ENCODE assay signal across 1 cellular context in the genomic region with DNA sequence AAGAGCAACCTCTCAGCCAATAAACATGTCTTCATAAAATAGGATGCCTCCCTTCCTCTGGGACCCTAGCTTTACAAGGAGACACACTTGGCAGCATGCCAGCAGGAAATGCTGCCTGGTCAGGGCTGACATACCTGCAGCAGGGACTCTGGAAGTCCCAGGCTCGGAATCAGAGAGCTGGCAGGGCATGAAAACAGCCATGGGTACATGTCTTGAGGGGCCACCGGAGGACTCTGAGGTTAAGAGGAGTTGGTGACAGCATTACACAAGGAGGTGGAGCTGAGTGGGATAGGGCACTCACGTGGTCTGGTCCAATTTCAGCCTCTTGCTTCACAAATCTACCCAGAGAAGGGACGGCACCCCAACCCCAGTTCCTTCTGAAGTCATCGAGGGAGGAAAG.
TF ChIP-seq lines count a peak whose summit lies in the region.

No MANE protein-coding gene starts in this region.

TF ChIP-seq in HEK293, 187 proteins besides CTCF, POLR2A, EP300 and RAD21 (continued from another document):
- TF ChIP-seq, protein P1, sequence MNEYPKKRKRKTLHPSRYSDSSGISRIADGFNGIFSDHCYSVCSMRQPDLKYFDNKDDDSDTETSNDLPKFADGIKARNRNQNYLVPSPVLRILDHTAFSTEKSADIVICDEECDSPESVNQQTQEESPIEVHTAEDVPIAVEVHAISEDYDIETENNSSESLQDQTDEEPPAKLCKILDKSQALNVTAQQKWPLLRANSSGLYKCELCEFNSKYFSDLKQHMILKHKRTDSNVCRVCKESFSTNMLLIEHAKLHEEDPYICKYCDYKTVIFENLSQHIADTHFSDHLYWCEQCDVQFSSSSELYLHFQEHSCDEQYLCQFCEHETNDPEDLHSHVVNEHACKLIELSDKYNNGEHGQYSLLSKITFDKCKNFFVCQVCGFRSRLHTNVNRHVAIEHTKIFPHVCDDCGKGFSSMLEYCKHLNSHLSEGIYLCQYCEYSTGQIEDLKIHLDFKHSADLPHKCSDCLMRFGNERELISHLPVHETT (tag by site-specific recombination; IDR thresholded peaks at IDR 0.05) = no peak
- TF ChIP-seq ZNF2 (tag by site-specific recombination; IDR thresholded peaks at IDR 0.05) = no peak
- peak; percentile 43; the same call in 1 of the 2 replicates for TF ChIP-seq KLF10 (tag by site-specific recombination; IDR thresholded peaks at IDR 0.05)
- TF ChIP-seq, protein P2, sequence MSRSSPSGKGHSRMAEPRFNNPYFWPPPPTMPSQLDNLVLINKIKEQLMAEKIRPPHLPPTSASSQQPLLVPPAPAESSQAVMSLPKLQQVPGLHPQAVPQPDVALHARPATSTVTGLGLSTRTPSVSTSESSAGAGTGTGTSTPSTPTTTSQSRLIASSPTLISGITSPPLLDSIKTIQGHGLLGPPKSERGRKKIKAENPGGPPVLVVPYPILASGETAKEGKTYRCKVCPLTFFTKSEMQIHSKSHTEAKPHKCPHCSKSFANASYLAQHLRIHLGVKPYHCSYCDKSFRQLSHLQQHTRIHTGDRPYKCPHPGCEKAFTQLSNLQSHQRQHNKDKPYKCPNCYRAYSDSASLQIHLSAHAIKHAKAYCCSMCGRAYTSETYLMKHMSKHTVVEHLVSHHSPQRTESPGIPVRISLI (tag by site-specific recombination; IDR thresholded peaks at IDR 0.05) = no peak
- TF ChIP-seq FEZF1 (tag by site-specific recombination; IDR thresholded peaks at IDR 0.05) = no peak
- no peak for TF ChIP-seq ZSCAN30 (tag by site-specific recombination; IDR thresholded peaks at IDR 0.05)
- TF ChIP-seq BCL11A (tag by site-specific recombination; IDR thresholded peaks at IDR 0.05; ENCODE audit: low read depth) = no peak
- TF ChIP-seq, protein P3, sequence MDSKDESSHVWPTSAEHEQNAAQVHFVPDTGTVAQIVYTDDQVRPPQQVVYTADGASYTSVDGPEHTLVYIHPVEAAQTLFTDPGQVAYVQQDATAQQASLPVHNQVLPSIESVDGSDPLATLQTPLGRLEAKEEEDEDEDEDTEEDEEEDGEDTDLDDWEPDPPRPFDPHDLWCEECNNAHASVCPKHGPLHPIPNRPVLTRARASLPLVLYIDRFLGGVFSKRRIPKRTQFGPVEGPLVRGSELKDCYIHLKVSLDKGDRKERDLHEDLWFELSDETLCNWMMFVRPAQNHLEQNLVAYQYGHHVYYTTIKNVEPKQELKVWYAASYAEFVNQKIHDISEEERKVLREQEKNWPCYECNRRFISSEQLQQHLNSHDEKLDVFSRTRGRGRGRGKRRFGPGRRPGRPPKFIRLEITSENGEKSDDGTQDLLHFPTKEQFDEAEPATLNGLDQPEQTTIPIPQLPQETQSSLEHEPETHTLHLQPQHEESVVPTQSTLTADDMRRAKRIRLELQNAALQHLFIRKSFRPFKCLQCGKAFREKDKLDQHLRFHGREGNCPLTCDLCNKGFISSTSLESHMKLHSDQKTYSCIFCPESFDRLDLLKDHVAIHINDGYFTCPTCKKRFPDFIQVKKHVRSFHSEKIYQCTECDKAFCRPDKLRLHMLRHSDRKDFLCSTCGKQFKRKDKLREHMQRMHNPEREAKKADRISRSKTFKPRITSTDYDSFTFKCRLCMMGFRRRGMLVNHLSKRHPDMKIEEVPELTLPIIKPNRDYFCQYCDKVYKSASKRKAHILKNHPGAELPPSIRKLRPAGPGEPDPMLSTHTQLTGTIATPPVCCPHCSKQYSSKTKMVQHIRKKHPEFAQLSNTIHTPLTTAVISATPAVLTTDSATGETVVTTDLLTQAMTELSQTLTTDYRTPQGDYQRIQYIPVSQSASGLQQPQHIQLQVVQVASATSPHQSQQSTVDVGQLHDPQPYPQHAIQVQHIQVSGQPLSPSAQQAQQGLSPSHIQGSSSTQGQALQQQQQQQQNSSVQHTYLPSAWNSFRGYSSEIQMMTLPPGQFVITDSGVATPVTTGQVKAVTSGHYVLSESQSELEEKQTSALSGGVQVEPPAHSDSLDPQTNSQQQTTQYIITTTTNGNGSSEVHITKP (tag by site-specific recombination; IDR thresholded peaks at IDR 0.05) = peak; percentile 53
- TF ChIP-seq ZNF544 (tag by site-specific recombination; IDR thresholded peaks at IDR 0.05) = peak; percentile 73; the same call in 1 of the 2 replicates
- TF ChIP-seq OVOL3 (tag by site-specific recombination; IDR thresholded peaks at IDR 0.05) = no peak
- no peak for TF ChIP-seq ZNF175 (tag by site-specific recombination; IDR thresholded peaks at IDR 0.05)
- peak; percentile 55; the same call in 1 of the 2 replicates for TF ChIP-seq ZNF112 (tag by site-specific recombination; IDR thresholded peaks at IDR 0.05)
- TF ChIP-seq ZNF184 (tag by site-specific recombination; IDR thresholded peaks at IDR 0.05) = peak; percentile 79; the same call in 1 of the 2 replicates
- no peak for TF ChIP-seq SP2 (tag by site-specific recombination; IDR thresholded peaks at IDR 0.05)
- TF ChIP-seq ZNF335 (tag by site-specific recombination; conservative IDR thresholded peaks at IDR 0.05) = 0 out of 2 replicates have a peak, but pooled peaks have one; percentile 29
- TF ChIP-seq, protein P4, sequence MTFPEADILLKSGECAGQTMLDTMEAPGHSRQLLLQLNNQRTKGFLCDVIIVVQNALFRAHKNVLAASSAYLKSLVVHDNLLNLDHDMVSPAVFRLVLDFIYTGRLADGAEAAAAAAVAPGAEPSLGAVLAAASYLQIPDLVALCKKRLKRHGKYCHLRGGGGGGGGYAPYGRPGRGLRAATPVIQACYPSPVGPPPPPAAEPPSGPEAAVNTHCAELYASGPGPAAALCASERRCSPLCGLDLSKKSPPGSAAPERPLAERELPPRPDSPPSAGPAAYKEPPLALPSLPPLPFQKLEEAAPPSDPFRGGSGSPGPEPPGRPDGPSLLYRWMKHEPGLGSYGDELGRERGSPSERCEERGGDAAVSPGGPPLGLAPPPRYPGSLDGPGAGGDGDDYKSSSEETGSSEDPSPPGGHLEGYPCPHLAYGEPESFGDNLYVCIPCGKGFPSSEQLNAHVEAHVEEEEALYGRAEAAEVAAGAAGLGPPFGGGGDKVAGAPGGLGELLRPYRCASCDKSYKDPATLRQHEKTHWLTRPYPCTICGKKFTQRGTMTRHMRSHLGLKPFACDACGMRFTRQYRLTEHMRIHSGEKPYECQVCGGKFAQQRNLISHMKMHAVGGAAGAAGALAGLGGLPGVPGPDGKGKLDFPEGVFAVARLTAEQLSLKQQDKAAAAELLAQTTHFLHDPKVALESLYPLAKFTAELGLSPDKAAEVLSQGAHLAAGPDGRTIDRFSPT (tag by site-specific recombination; IDR thresholded peaks at IDR 0.05) = no peak
- TF ChIP-seq ZNF302 (tag by site-specific recombination; IDR thresholded peaks at IDR 0.05; ENCODE audit: low read depth) = no peak
- TF ChIP-seq ZNF571 (tag by site-specific recombination; IDR thresholded peaks at IDR 0.05) = 0 out of 2 replicates have a peak, but pooled peaks have one; percentile 42
- TF ChIP-seq SCRT1 (tag by site-specific recombination; IDR thresholded peaks at IDR 0.05; ENCODE audit: borderline replicate concordance) = no peak
- TF ChIP-seq, protein P5, sequence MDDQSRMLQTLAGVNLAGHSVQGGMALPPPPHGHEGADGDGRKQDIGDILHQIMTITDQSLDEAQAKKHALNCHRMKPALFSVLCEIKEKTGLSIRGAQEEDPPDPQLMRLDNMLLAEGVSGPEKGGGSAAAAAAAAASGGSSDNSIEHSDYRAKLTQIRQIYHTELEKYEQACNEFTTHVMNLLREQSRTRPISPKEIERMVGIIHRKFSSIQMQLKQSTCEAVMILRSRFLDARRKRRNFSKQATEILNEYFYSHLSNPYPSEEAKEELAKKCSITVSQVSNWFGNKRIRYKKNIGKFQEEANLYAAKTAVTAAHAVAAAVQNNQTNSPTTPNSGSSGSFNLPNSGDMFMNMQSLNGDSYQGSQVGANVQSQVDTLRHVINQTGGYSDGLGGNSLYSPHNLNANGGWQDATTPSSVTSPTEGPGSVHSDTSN (CRISPR knock-in tag; IDR thresholded peaks at IDR 0.05) = no peak
- peak; percentile 40; the same call in 1 of the 2 replicates for TF ChIP-seq ZNF596 (tag by site-specific recombination; IDR thresholded peaks at IDR 0.05)
- TF ChIP-seq WT1 (tag by site-specific recombination; IDR thresholded peaks at IDR 0.05) = no peak
- TF ChIP-seq, protein P6, sequence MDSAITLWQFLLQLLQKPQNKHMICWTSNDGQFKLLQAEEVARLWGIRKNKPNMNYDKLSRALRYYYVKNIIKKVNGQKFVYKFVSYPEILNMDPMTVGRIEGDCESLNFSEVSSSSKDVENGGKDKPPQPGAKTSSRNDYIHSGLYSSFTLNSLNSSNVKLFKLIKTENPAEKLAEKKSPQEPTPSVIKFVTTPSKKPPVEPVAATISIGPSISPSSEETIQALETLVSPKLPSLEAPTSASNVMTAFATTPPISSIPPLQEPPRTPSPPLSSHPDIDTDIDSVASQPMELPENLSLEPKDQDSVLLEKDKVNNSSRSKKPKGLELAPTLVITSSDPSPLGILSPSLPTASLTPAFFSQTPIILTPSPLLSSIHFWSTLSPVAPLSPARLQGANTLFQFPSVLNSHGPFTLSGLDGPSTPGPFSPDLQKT (IDR thresholded peaks at IDR 0.05; ENCODE audit: borderline replicate concordance, low read depth, low read length) = no peak
- TF ChIP-seq ZNF37A (tag by site-specific recombination; IDR thresholded peaks at IDR 0.05) = peak; percentile 61; the same call in 1 of the 2 replicates
- no peak for TF ChIP-seq ZSCAN23 (tag by site-specific recombination; IDR thresholded peaks at IDR 0.05)
- TF ChIP-seq, protein P7, sequence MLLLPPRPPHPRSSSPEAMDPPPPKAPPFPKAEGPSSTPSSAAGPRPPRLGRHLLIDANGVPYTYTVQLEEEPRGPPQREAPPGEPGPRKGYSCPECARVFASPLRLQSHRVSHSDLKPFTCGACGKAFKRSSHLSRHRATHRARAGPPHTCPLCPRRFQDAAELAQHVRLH (tag by site-specific recombination; IDR thresholded peaks at IDR 0.05) = no peak
- no peak for TF ChIP-seq BCL11B (tag by site-specific recombination; IDR thresholded peaks at IDR 0.05; ENCODE audit: low read depth)
- no peak for TF ChIP-seq ZNF48 (tag by site-specific recombination; IDR thresholded peaks at IDR 0.05)
- TF ChIP-seq ZNF248 (tag by site-specific recombination; IDR thresholded peaks at IDR 0.05) = no peak
- no peak for TF ChIP-seq ZNF404 (tag by site-specific recombination; IDR thresholded peaks at IDR 0.05)
- no peak for TF ChIP-seq MEIS1 (CRISPR knock-in tag; IDR thresholded peaks at IDR 0.05; ENCODE audit: borderline replicate concordance)
- TF ChIP-seq ZNF311 (tag by site-specific recombination; IDR thresholded peaks at IDR 0.05; ENCODE audit: borderline replicate concordance) = no peak
- no peak for TF ChIP-seq REPIN1 (tag by site-specific recombination; IDR thresholded peaks at IDR 0.05; ENCODE audit: low read depth)
